8 cellular contexts compared by ENCODE assay signal in genomic region chr5:134577796-134578577, GRCh38. TPM values are rescaled to one million over a fixed set of nuclear protein-coding genes. Genes with fewer than 3 reads are reported as not detected.
A peak's percentile ranks its signal among the peaks of the same experiment; 100 is the strongest.
DNase-seq lines count a peak whose midpoint lies in the region; ATAC-seq and TF ChIP-seq lines count a peak whose summit lies in the region.

No MANE protein-coding gene starts in this region.

- H3K27me3 ChIP-seq in neuronal stem cell (ENCODE audit: control insufficient read depth in 3 of 3, insufficient read depth in 3 of 3, low read depth in 1 of 3, low read length in 3 of 3): peaks cover 0 to 12% (median 0%) of the 10 kb centered on the region in 3 experiments

- no peaks in the 10 kb centered on the region for H3K9me3 ChIP-seq in neuronal stem cell (replicated peaks in 1 of 2; ENCODE audit: control insufficient read depth in 2 of 2, insufficient read depth in 1 of 2, low read depth in 1 of 2, low read length in 2 of 2)

- no peak overlapping the region for H3K18ac ChIP-seq in neuronal stem cell (ENCODE audit: low read length)

- WGBS in neuronal stem cell (ENCODE audit: extremely low coverage in 2 of 2, insufficient read length in 2 of 2, insufficient replicate concordance in 1 of 2), 2 donors: no CpG with 5 or more reads among the region's 17 CpGs

- no peaks in the 10 kb centered on the region for H3K79me1 ChIP-seq in neuronal stem cell (ENCODE audit: low read depth, low read length)

- no peak for ATAC-seq in HG03457 (IDR thresholded peaks at IDR 0.05; ENCODE audit: unreplicated experiment)

- H2BK5ac ChIP-seq in neuronal stem cell (ENCODE audit: low read length): no peak overlapping the region

- peak overlapping the region; percentile 24 for H3K9ac ChIP-seq in neuronal stem cell (ENCODE audit: low read depth, low read length, poor library complexity)

- H4K8ac ChIP-seq in neuronal stem cell (ENCODE audit: low read depth, low read length): no peak overlapping the region

- DNase-seq in DMS79 treated with DMSO at 0.1 percent for 48 hours (lab: John Stamatoyannopoulos, UW) (peak; percentile 30), LHCN-M2 (ENCODE audit: low read depth) (peak; percentile 73), RPMI8226 (peak; percentile 75), activated T-helper 1 cell treated with Interleukin-2 at 50 U/mL for 16 hours (ENCODE audit: low read depth) (peak; percentile 53), fibroblast of the aortic adventitia (ENCODE audit: low read depth) (peak; percentile 83), neuronal stem cell (ENCODE audit: low spot score) (peak; percentile 84), substantia nigra (lab: John Stamatoyannopoulos, UW) (peak in 38 of 49 donors; percentile 24 to 83 (median 60))

- no peak overlapping the region for H3K14ac ChIP-seq in neuronal stem cell (ENCODE audit: low read length)

- H3K36me3 ChIP-seq in neuronal stem cell (replicated peaks in 1 of 2; ENCODE audit: control insufficient read depth in 2 of 2, insufficient read depth in 2 of 2, low read length in 2 of 2): no peaks in the 10 kb centered on the region

- H4K91ac ChIP-seq in neuronal stem cell (ENCODE audit: low read depth, low read length, poor library complexity): no peak overlapping the region

- H3K4me1 ChIP-seq in neuronal stem cell (ENCODE audit: control insufficient read depth in 2 of 2, insufficient read depth in 1 of 2, low read depth in 1 of 2, low read length in 2 of 2): peaks cover 0 to 2% of the 10 kb centered on the region in 2 donors

- TF ChIP-seq CTCF in fibroblast of the aortic adventitia (IDR thresholded peaks at IDR 0.05; ENCODE audit: insufficient read depth, low read length): peak; percentile 90

- H3K27ac ChIP-seq in neuronal stem cell (replicated peaks; ENCODE audit: low read length) (no peak overlapping the region), substantia nigra (ENCODE audit: low read depth, low read length, poor library complexity, severe bottlenecking) (no peak overlapping the region)

- H2AFZ ChIP-seq in neuronal stem cell (ENCODE audit: low read length): peak overlapping the region; percentile 39

- no peak overlapping the region for H3K4me3 ChIP-seq in fibroblast of the aortic adventitia (ENCODE audit: low read depth, low read length)
- peak overlapping the region in 1 of 2 donors; percentile 46 for H3K4me3 ChIP-seq in neuronal stem cell (ENCODE audit: low read length in 2 of 2)

- H3K4me2 ChIP-seq in neuronal stem cell (ENCODE audit: insufficient read depth, low read length, poor library complexity, severe bottlenecking): no peak overlapping the region

- peak overlapping the region; percentile 61 for H2BK15ac ChIP-seq in neuronal stem cell (ENCODE audit: low read length)

- H2BK120ac ChIP-seq in neuronal stem cell (ENCODE audit: low read depth, low read length): no peak overlapping the region

- no peak overlapping the region for H2AK5ac ChIP-seq in neuronal stem cell (ENCODE audit: low read depth, low read length)

- H2BK12ac ChIP-seq in neuronal stem cell (ENCODE audit: low read length): no peak overlapping the region

- no peak overlapping the region for H3K4ac ChIP-seq in neuronal stem cell (ENCODE audit: low read length)

- peak overlapping the region; percentile 76 for H3K23ac ChIP-seq in neuronal stem cell (ENCODE audit: low read depth, low read length, poor library complexity)

RNA-seq across cellular contexts. Expression of gene JADE2, which starts 52.5 kb away (rescaled TPM):
- total RNA-seq in LHCN-M2 (2014; rRNA removed): 34.0 and 34.4 TPM in 2 replicates
- polyA plus RNA-seq in LHCN-M2 (2012): 12.3 TPM
- total RNA-seq in fibroblast of the aortic adventitia (ENCODE audit: low replicate concordance): 28.0 and 38.8 TPM in 2 replicates
- 1.5 TPM for polyA plus RNA-seq in neuronal stem cell (2013, experiment 1 of 2)
- 1.3 TPM for polyA plus RNA-seq in neuronal stem cell (2013, experiment 2 of 2)

RNA-seq across cellular contexts. Expression of gene SAR1B, which starts 54.6 kb away (rescaled TPM):
- total RNA-seq in LHCN-M2 (2014; rRNA removed) (49.7 and 68.7 TPM in 2 replicates), fibroblast of the aortic adventitia (ENCODE audit: low replicate concordance) (88.4 and 133 TPM in 2 replicates)
- 49.5 TPM for polyA plus RNA-seq in LHCN-M2 (2012)
- 12.5 TPM for polyA plus RNA-seq in neuronal stem cell (2013, experiment 1 of 2)
- polyA plus RNA-seq in neuronal stem cell (2013, experiment 2 of 2): 12.4 TPM

Comparison
In these comparisons a context has a peak if more than half of its experiments do, and no peak if none do; other contexts are left out.
1. DNase-seq: peak in every context shown above with its lines; median percentile 84 in neuronal stem cell; 83 in fibroblast of the aortic adventitia; 75 in RPMI8226; 73 in LHCN-M2; 60 in substantia nigra; 53 in activated T-helper 1 cell treated with Interleukin-2 at 50 U/mL for 16 hours; 30 in DMS79 treated with DMSO at 0.1 percent for 48 hours.